8 cellular contexts compared by ENCODE assay signal in genomic region chr7:17302575-17303142, GRCh38. TPM values are rescaled to one million over a fixed set of nuclear protein-coding genes. Genes with fewer than 3 reads are reported as not detected.
DNase-seq lines count a peak whose midpoint lies in the region; ATAC-seq and TF ChIP-seq lines count a peak whose summit lies in the region.

No MANE protein-coding gene starts in this region.

- TF ChIP-seq CTCF in mesothelial cell of epicardium (IDR thresholded peaks at IDR 0.05; ENCODE audit: unreplicated experiment), result no peak

- DNase-seq in GDM1 (lab: John Stamatoyannopoulos, UW) (peak; percentile 10), amniotic stem cell (lab: John Stamatoyannopoulos, UW) (peak; percentile 27), mesothelial cell of epicardium (ENCODE audit: low spot score in 2 of 2, unreplicated experiment in 2 of 2) (no peak), cerebellum (ENCODE audit: low spot score) (no peak), NAMALWA (ENCODE audit: low spot score) (no peak), NCI-H146 (lab: John Stamatoyannopoulos, UW) (no peak)

- ATAC-seq in GM19455 (IDR thresholded peaks at IDR 0.05; ENCODE audit: unreplicated experiment) (peak; percentile 31), HG03469 (IDR thresholded peaks at IDR 0.05; ENCODE audit: unreplicated experiment) (peak; percentile 29)

- H3K27me3 Mint-ChIP-seq in mesothelial cell of epicardium (ENCODE audit: low read depth), result peaks cover 10% of the 10 kb centered on the region

- H3K4me1 Mint-ChIP-seq in mesothelial cell of epicardium, result peaks cover 37% of the 10 kb centered on the region

- no peaks in the 10 kb centered on the region for H3K36me3 Mint-ChIP-seq in mesothelial cell of epicardium

- H3K9me3 Mint-ChIP-seq in mesothelial cell of epicardium, result peaks cover 6% of the 10 kb centered on the region

- H3K27ac Mint-ChIP-seq in mesothelial cell of epicardium, result no peak overlapping the region

- H3K4me3 Mint-ChIP-seq in mesothelial cell of epicardium, result peak overlapping the region; percentile 19

RNA-seq across cellular contexts. Expression of gene AHR, which starts 4.2 kb away (rescaled TPM):
- total RNA-seq in mesothelial cell of epicardium, result 45.6 to 49.7 TPM (median 48.0 TPM) in 3 replicates
- 24.4 TPM for total RNA-seq in cerebellum

Comparison
In these comparisons a context has a peak if more than half of its experiments do, and no peak if none do; other contexts are left out.
1. DNase-seq: peak in GDM1 (single experiment) and amniotic stem cell (single experiment); none in mesothelial cell of epicardium (0 of 2), cerebellum (single experiment), NAMALWA (single experiment) and NCI-H146 (single experiment).